ENCODE assay signal across 8 cellular contexts in the genomic region with DNA sequence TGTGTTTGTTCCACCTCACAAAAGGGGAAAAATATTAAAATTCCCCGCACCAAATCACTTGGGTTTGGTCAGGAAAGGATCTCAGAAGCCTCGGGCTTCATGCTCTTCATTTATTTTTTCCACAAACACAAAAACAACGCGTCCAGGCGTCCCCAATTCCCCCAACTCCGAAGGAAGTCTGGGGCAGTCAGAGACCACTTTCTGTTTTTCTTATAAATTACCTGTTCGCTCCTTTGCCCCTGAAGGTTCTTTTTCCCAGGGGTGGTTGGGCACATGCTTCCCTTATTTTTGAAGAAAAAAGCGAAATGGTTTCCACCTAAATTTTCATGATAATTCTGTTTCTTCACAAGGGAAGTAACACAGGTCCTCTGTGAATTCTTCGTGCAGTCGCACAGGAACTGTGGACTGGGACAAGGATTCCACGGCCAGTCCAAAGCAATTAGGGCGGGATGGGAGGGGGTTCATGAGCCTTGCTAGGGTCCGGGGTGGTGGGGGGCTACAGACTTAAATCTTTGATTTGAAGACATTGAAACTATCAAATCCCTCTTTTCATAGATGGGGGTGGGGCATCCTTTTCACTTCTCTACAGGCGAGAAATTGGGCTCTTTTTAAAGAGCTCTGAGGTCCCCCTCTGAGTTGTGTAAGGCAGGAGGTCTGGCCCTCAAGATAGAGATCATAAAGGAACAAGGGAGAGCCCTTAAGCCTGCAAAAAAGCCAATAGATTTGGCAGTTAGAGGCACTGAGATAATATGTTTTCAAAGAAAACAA. TPM values are rescaled to one million over a fixed set of nuclear protein-coding genes. Genes with fewer than 3 reads are reported as not detected.
A peak's percentile ranks its signal among the peaks of the same experiment; 100 is the strongest.
DNase-seq lines count a peak whose midpoint lies in the region; ATAC-seq and TF ChIP-seq lines count a peak whose summit lies in the region.

No MANE protein-coding gene starts in this region.

- peak; percentile 33 for DNase-seq in activated CD4-positive, alpha-beta T cell treated with anti-CD3 and anti-CD28 coated beads for 36 hours
- no peak for DNase-seq in activated CD4-positive, alpha-beta T cell treated with anti-CD3 and anti-CD28 coated beads for 1 hour
- DNase-seq in MM.1S (peak; percentile 32), foreskin melanocyte (peak; percentile 71), osteocyte (ENCODE audit: extremely low spot score, unreplicated experiment) (no peak)
- peak; percentile 47 for DNase-seq in activated CD8-positive, alpha-beta memory T cell treated with anti-CD3 and anti-CD28 coated beads, Interleukin-2, amount 10 ng/mL, durations not matched to agents 7 days and 5 days

- no peaks in the 10 kb centered on the region for H3K9me3 Mint-ChIP-seq in activated CD4-positive, alpha-beta T cell treated with anti-CD3 and anti-CD28 coated beads for 36 hours (ENCODE audit: low read depth)
- H3K9me3 Mint-ChIP-seq in activated CD8-positive, alpha-beta memory T cell treated with anti-CD3 and anti-CD28 coated beads, Interleukin-2, amount 10 ng/mL, durations not matched to agents 7 days and 5 days (ENCODE audit: low read depth), result no peaks in the 10 kb centered on the region
- no peaks in the 10 kb centered on the region for H3K9me3 Mint-ChIP-seq in osteocyte (ENCODE audit: unreplicated experiment)

- no peaks in the 10 kb centered on the region for H3K9me3 ChIP-seq in MM.1S (replicated peaks; ENCODE audit: insufficient read depth, low read length)

- TF ChIP-seq CTCF in MM.1S (IDR thresholded peaks at IDR 0.05; ENCODE audit: low read length) (no peak), osteocyte (IDR thresholded peaks at IDR 0.05) (no peak)

- CTCF ChIA-PET in activated CD4-positive, alpha-beta T cell treated with anti-CD3 and anti-CD28 coated beads for 36 hours (lab: Charles Lee), result interaction anchor here (0.5 to 2.1 kb wide), 5 partner anchors 9 to 331 kb away, joined by 4 to 13 read pairs (median 4); no protein-coding TSS in a partner anchor
- CTCF ChIA-PET in activated CD8-positive, alpha-beta memory T cell treated with anti-CD3 and anti-CD28 coated beads, Interleukin-2, amount 10 ng/mL, durations not matched to agents 7 days and 5 days (lab: Charles Lee), result interaction anchor here (1.0 to 19.6 kb wide), 5 partner anchors 11 to 67 kb away, joined by 3 to 566 read pairs (median 8); partner anchors contain the start of gene HFE

- peak overlapping the region; percentile 96 for H3K4me3 Mint-ChIP-seq in activated CD4-positive, alpha-beta T cell treated with anti-CD3 and anti-CD28 coated beads for 36 hours
- peak overlapping the region; percentile 85 for H3K4me3 Mint-ChIP-seq in activated CD8-positive, alpha-beta memory T cell treated with anti-CD3 and anti-CD28 coated beads, Interleukin-2, amount 10 ng/mL, durations not matched to agents 7 days and 5 days
- H3K4me3 Mint-ChIP-seq in osteocyte (ENCODE audit: unreplicated experiment), result peak overlapping the region; percentile 83

- ATAC-seq in activated CD4-positive, alpha-beta T cell treated with anti-CD3 and anti-CD28 coated beads for 36 hours, result no peak
- no peak for ATAC-seq in activated CD8-positive, alpha-beta memory T cell treated with anti-CD3 and anti-CD28 coated beads, Interleukin-2, amount 10 ng/mL, durations not matched to agents 7 days and 5 days
- no peak for ATAC-seq in GM21717 (IDR thresholded peaks at IDR 0.05; ENCODE audit: unreplicated experiment)
- no peak for ATAC-seq in GM21447 (IDR thresholded peaks at IDR 0.05; ENCODE audit: unreplicated experiment)

- no peaks in the 10 kb centered on the region for H3K36me3 ChIP-seq in MM.1S (replicated peaks; ENCODE audit: insufficient read depth, low read length)

- no peaks in the 10 kb centered on the region for H3K9me2 ChIP-seq in MM.1S (replicated peaks; ENCODE audit: insufficient read depth, low read length)

- H3K4me1 ChIP-seq in MM.1S (ENCODE audit: low read length), result peaks cover 10% of the 10 kb centered on the region

- H3K4me2 ChIP-seq in MM.1S (ENCODE audit: low read depth, low read length), result peak overlapping the region; percentile 86

- H3K4me3 ChIP-seq in MM.1S (ENCODE audit: low read length), result peak overlapping the region; percentile 70

- H4K20me1 ChIP-seq in MM.1S (ENCODE audit: insufficient read depth, low read length), result no peaks in the 10 kb centered on the region

- H3K27ac Mint-ChIP-seq in activated CD4-positive, alpha-beta T cell treated with anti-CD3 and anti-CD28 coated beads for 36 hours, result peak overlapping the region; percentile 99
- peak overlapping the region; percentile 99 for H3K27ac Mint-ChIP-seq in activated CD8-positive, alpha-beta memory T cell treated with anti-CD3 and anti-CD28 coated beads, Interleukin-2, amount 10 ng/mL, durations not matched to agents 7 days and 5 days
- peak overlapping the region; percentile 98 for H3K27ac Mint-ChIP-seq in osteocyte (ENCODE audit: unreplicated experiment)

- H3F3A ChIP-seq in MM.1S (ENCODE audit: insufficient read depth, low read length), result peaks cover 25% of the 10 kb centered on the region

- no peaks in the 10 kb centered on the region for H3K27me3 Mint-ChIP-seq in activated CD4-positive, alpha-beta T cell treated with anti-CD3 and anti-CD28 coated beads for 36 hours
- H3K27me3 Mint-ChIP-seq in activated CD8-positive, alpha-beta memory T cell treated with anti-CD3 and anti-CD28 coated beads, Interleukin-2, amount 10 ng/mL, durations not matched to agents 7 days and 5 days, result peaks cover 3% of the 10 kb centered on the region
- H3K27me3 Mint-ChIP-seq in osteocyte (ENCODE audit: unreplicated experiment), result no peaks in the 10 kb centered on the region

- H3K4me1 Mint-ChIP-seq in activated CD4-positive, alpha-beta T cell treated with anti-CD3 and anti-CD28 coated beads for 36 hours, result peaks cover 12% of the 10 kb centered on the region
- H3K4me1 Mint-ChIP-seq in activated CD8-positive, alpha-beta memory T cell treated with anti-CD3 and anti-CD28 coated beads, Interleukin-2, amount 10 ng/mL, durations not matched to agents 7 days and 5 days, result peaks cover 34% of the 10 kb centered on the region
- peaks cover 17% of the 10 kb centered on the region for H3K4me1 Mint-ChIP-seq in osteocyte (ENCODE audit: unreplicated experiment)

- peaks cover 11% of the 10 kb centered on the region for H3K36me3 Mint-ChIP-seq in activated CD4-positive, alpha-beta T cell treated with anti-CD3 and anti-CD28 coated beads for 36 hours (ENCODE audit: low read depth)
- peaks cover 6% of the 10 kb centered on the region for H3K36me3 Mint-ChIP-seq in activated CD8-positive, alpha-beta memory T cell treated with anti-CD3 and anti-CD28 coated beads, Interleukin-2, amount 10 ng/mL, durations not matched to agents 7 days and 5 days
- H3K36me3 Mint-ChIP-seq in osteocyte (ENCODE audit: unreplicated experiment), result no peaks in the 10 kb centered on the region

- peak overlapping the region; percentile 90 for H3K27ac ChIP-seq in MM.1S (ENCODE audit: low read length)

- no peaks in the 10 kb centered on the region for H3K79me2 ChIP-seq in MM.1S (ENCODE audit: low read length)

- no peaks in the 10 kb centered on the region for H3K27me3 ChIP-seq in MM.1S (replicated peaks; ENCODE audit: insufficient read depth, low read length)

- peak overlapping the region; percentile 88 for H3K9ac ChIP-seq in MM.1S (ENCODE audit: low read length)

- intact Hi-C loops in activated CD4-positive, alpha-beta T cell treated with anti-CD3 and anti-CD28 coated beads for 36 hours (cut with DNase I, micrococcal nuclease), result loop anchor here (1.0 to 5.0 kb wide), 7 partner anchors 11 to 216 kb away; a partner anchor contains a TSS

- POLR2A ChIA-PET in activated CD4-positive, alpha-beta T cell treated with anti-CD3 and anti-CD28 coated beads for 36 hours (lab: Charles Lee), result interaction anchor here (0.6 to 2.9 kb wide), 17 partner anchors 12 to 217 kb away, joined by 3 to 107 read pairs (median 10); partner anchors contain the start of gene HFE

- H2AFZ ChIP-seq in MM.1S (ENCODE audit: low read length), result peak overlapping the region; percentile 44

RNA-seq across cellular contexts. Expression of gene HFE, which starts 30.5 kb away (rescaled TPM):
- 1 to 10 TPM; 1.1 to 1.4 TPM for total RNA-seq in activated CD4-positive, alpha-beta T cell treated with anti-CD3 and anti-CD28 coated beads for 36 hours
- total RNA-seq in activated CD8-positive, alpha-beta memory T cell treated with anti-CD3 and anti-CD28 coated beads, Interleukin-2, amount 10 ng/mL, durations not matched to agents 7 days and 5 days, result 1 to 10 TPM; 1.6 to 3.4 TPM
- 6.0 and 6.2 TPM in 2 replicates for total RNA-seq in osteocyte

Comparison
In these comparisons a context has a peak if more than half of its experiments do, and no peak if none do; other contexts are left out.
1. DNase-seq: peak in activated CD4-positive, alpha-beta T cell treated with anti-CD3 and anti-CD28 coated beads for 36 hours (single experiment), MM.1S (single experiment), activated CD8-positive, alpha-beta memory T cell treated with anti-CD3 and anti-CD28 coated beads, Interleukin-2, amount 10 ng/mL, durations not matched to agents 7 days and 5 days (single experiment) and foreskin melanocyte (single experiment); none in activated CD4-positive, alpha-beta T cell treated with anti-CD3 and anti-CD28 coated beads for 1 hour (single experiment) and osteocyte (single experiment).
2. Peak in every context shown above with its lines, with median percentiles within 50 percentile points of each other: H3K27ac Mint-ChIP-seq and H3K4me3 Mint-ChIP-seq.